Comparison of ENCODE assay signal across 26 cellular contexts in the genomic region with DNA sequence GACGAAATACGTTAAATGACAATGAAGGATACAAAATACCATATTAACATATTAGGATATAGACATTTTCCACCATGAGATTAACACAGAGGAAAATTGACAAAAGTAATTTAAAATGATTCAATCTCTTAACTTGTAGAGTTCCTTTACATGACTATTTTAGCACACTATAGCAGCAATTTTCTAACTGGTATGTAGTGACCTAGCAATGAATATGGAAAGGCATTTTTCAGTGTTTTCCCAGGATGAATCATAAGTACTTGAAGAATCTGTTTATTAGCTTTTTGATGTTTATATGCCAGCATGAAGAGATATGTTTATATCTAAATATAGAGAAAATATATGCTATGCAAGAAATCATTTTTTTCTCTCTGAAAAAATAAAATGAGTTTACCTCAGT.
"Had no signal": no experiment of that assay in that cellular context is flagged by ENCODE, and none has a peak within 500 bp of the region (broad histone marks: within the 10 kb centered on the region; RNA-seq: fewer than 3 reads in every experiment).

No MANE protein-coding gene starts in this region.

- H3K36me3 Mint-ChIP-seq: naive thymus-derived CD4-positive, alpha-beta T cell; stimulated activated effector memory CD8-positive, alpha-beta T cell treated with anti-CD3 and anti-CD28 coated beads, Interleukin-12 subunit alpha, Interleukin-12 subunit beta, amount 100 ng/mL, for 72 hours had no signal

- H3K27ac ChIP-seq: heart left ventricle, hepatocyte, left ventricle myocardium inferior, parathyroid adenoma, psoas muscle, right lobe of liver, suprapubic skin, thoracic aorta, tibial artery, upper lobe of right lung had no signal

- H3K4me2 ChIP-seq: hepatocyte had no signal

- H2AFZ ChIP-seq: hepatocyte, parathyroid adenoma had no signal

- H3K4me3 Mint-ChIP-seq: naive thymus-derived CD4-positive, alpha-beta T cell; nephron; neural crest cell; stimulated activated effector memory CD8-positive, alpha-beta T cell treated with anti-CD3 and anti-CD28 coated beads, Interleukin-12 subunit alpha, Interleukin-12 subunit beta, amount 100 ng/mL, for 72 hours; stimulated activated naive CD8-positive, alpha-beta T cell treated with anti-CD3 and anti-CD28 coated beads, Interleukin-15, Interleukin-2, amounts not matched to agents 100 ng/mL and 50 ng/mL, for 24 hours had no signal

- H3K4me1 ChIP-seq: heart left ventricle, left ventricle myocardium inferior, parathyroid adenoma, psoas muscle, right lobe of liver, suprapubic skin, tibial artery, upper lobe of right lung had no signal

- H3K27me3 Mint-ChIP-seq: naive thymus-derived CD4-positive, alpha-beta T cell; stimulated activated naive CD8-positive, alpha-beta T cell treated with anti-CD3 and anti-CD28 coated beads, Interleukin-15, Interleukin-2, amounts not matched to agents 100 ng/mL and 50 ng/mL, for 24 hours had no signal

- H3K9me3 Mint-ChIP-seq: nephron, neural crest cell had no signal

- ATAC-seq: heart left ventricle; mucosa of descending colon; naive thymus-derived CD4-positive, alpha-beta T cell; psoas muscle; right lobe of liver; stimulated activated effector memory CD8-positive, alpha-beta T cell treated with anti-CD3 and anti-CD28 coated beads, Interleukin-12 subunit alpha, Interleukin-12 subunit beta, amount 100 ng/mL, for 72 hours; upper lobe of right lung had no signal

- H3K9me3 ChIP-seq: heart left ventricle, left ventricle myocardium inferior, psoas muscle, right lobe of liver, suprapubic skin, thoracic aorta, tibial artery, upper lobe of right lung had no signal

- H3K4me3 ChIP-seq: heart left ventricle, hepatocyte, left ventricle myocardium inferior, lung, mucosa of descending colon, psoas muscle, right lobe of liver, suprapubic skin, thoracic aorta, tibial artery, upper lobe of right lung had no signal

- H3K27ac Mint-ChIP-seq: naive thymus-derived CD4-positive, alpha-beta T cell; nephron; stimulated activated effector memory CD8-positive, alpha-beta T cell treated with anti-CD3 and anti-CD28 coated beads, Interleukin-12 subunit alpha, Interleukin-12 subunit beta, amount 100 ng/mL, for 72 hours; stimulated activated naive CD8-positive, alpha-beta T cell treated with anti-CD3 and anti-CD28 coated beads, Interleukin-15, Interleukin-2, amounts not matched to agents 100 ng/mL and 50 ng/mL, for 24 hours had no signal

- H3K36me3 ChIP-seq: heart left ventricle, left ventricle myocardium inferior, right lobe of liver, suprapubic skin, thoracic aorta, tibial artery, upper lobe of right lung had no signal

- H3K4me1 Mint-ChIP-seq: naive thymus-derived CD4-positive, alpha-beta T cell; nephron; neural crest cell; stimulated activated effector memory CD8-positive, alpha-beta T cell treated with anti-CD3 and anti-CD28 coated beads, Interleukin-12 subunit alpha, Interleukin-12 subunit beta, amount 100 ng/mL, for 72 hours had no signal

- H3K9ac ChIP-seq: parathyroid adenoma had no signal

- H3K79me2 ChIP-seq: hepatocyte, parathyroid adenoma had no signal

- H3K27me3 ChIP-seq: heart left ventricle, hepatocyte, right lobe of liver, suprapubic skin, tibial artery, upper lobe of right lung had no signal

- DNase-seq: heart left ventricle; islet precursor cell; left ventricle myocardium inferior; midbrain; mucosa of descending colon; naive thymus-derived CD4-positive, alpha-beta T cell; nucleus accumbens; psoas muscle; right lobe of liver; stimulated activated CD4-positive, alpha-beta T cell treated with anti-CD3 and anti-CD28 coated beads, Interleukin-12 subunit alpha, Interleukin-12 subunit beta, amount 100 ng/mL, for 4 hours; stimulated activated CD4-positive, alpha-beta T cell treated with anti-CD3 and anti-CD28 coated beads, Interleukin-15, amount 100 ng/mL, for 24 hours; stimulated activated CD4-positive, alpha-beta T cell treated with anti-CD3 and anti-CD28 coated beads, Interleukin-2, amount 100 ng/mL, for 24 hours; stimulated activated CD4-positive, alpha-beta T cell treated with anti-CD3 and anti-CD28 coated beads, Interleukin-4, amount 100 ng/mL, for 1 hour; stimulated activated naive CD4-positive, alpha-beta T cell; tibial artery; upper lobe of right lung had no signal

- FAIRE-seq: urothelium cell line had no signal
